Comparison of ENCODE assay signal across 9 cellular contexts in genomic region chr19:4052993-4053422, GRCh38. TPM values are rescaled to one million over a fixed set of nuclear protein-coding genes. Genes with fewer than 3 reads are reported as not detected.
DNase-seq lines count a peak whose midpoint lies in the region; ATAC-seq and TF ChIP-seq lines count a peak whose summit lies in the region.
"Had no signal": no experiment of that assay in that cellular context is flagged by ENCODE, and none has a peak within 500 bp of the region (broad histone marks: within the 10 kb centered on the region; RNA-seq: fewer than 3 reads in every experiment).

No MANE protein-coding gene starts in this region.

- H3K4me3 Mint-ChIP-seq in dendritic cell treated with granulocyte-macrophage colony-stimulating factor and Interleukin-4, amounts not matched to agents 40 ng/mL and 50 ng/mL, for 4 days: peak overlapping the region; percentile 71
- peak overlapping the region; percentile 34 for H3K4me3 Mint-ChIP-seq in neural crest cell

- ATAC-seq in HG02840 (IDR thresholded peaks at IDR 0.05; ENCODE audit: low FRiP score, unreplicated experiment): no peak
- ATAC-seq in GM21515 (IDR thresholded peaks at IDR 0.05; ENCODE audit: unreplicated experiment): no peak
- no peak for ATAC-seq in GM18502 (IDR thresholded peaks at IDR 0.05; ENCODE audit: poor library complexity, unreplicated experiment)

- H3K27me3 ChIP-seq in ACC112 (ENCODE audit: insufficient read depth, low read length): no peaks in the 10 kb centered on the region
- H3K27me3 ChIP-seq: thyroid gland had no signal

- H3K27ac ChIP-seq in ACC112 (ENCODE audit: low read depth, low read length): peak overlapping the region; percentile 88; the same call in 1 of the 2 replicates

- H3K27ac Mint-ChIP-seq in dendritic cell treated with granulocyte-macrophage colony-stimulating factor and Interleukin-4, amounts not matched to agents 40 ng/mL and 50 ng/mL, for 4 days: peak overlapping the region; percentile 77
- H3K27ac Mint-ChIP-seq in neural crest cell (ENCODE audit: unreplicated experiment): peak overlapping the region; percentile 94

- H3K27me3 Mint-ChIP-seq in dendritic cell treated with granulocyte-macrophage colony-stimulating factor and Interleukin-4, amounts not matched to agents 40 ng/mL and 50 ng/mL, for 4 days: no peaks in the 10 kb centered on the region
- peaks cover 3% of the 10 kb centered on the region for H3K27me3 Mint-ChIP-seq in neural crest cell (ENCODE audit: low read depth)

- peaks cover 76% of the 10 kb centered on the region for H3K4me1 Mint-ChIP-seq in dendritic cell treated with granulocyte-macrophage colony-stimulating factor and Interleukin-4, amounts not matched to agents 40 ng/mL and 50 ng/mL, for 4 days (ENCODE audit: low read depth)
- H3K4me1 Mint-ChIP-seq in neural crest cell: peaks cover 17% of the 10 kb centered on the region

- H3K4me3 ChIP-seq in ACC112 (ENCODE audit: low read depth, low read length): peak overlapping the region; percentile 3; the same call in 1 of the 2 replicates
- H3K4me3 ChIP-seq: thyroid gland had no signal

- no peak for TF ChIP-seq CTCF in neural crest cell (conservative IDR thresholded peaks at IDR 0.05)

- no peak overlapping the region for H2AFZ ChIP-seq in ACC112 (ENCODE audit: low read length, unreplicated experiment)

- H3K36me3 Mint-ChIP-seq in dendritic cell treated with granulocyte-macrophage colony-stimulating factor and Interleukin-4, amounts not matched to agents 40 ng/mL and 50 ng/mL, for 4 days (ENCODE audit: low read depth): peaks cover 100% of the 10 kb centered on the region
- H3K36me3 Mint-ChIP-seq in neural crest cell (ENCODE audit: low read depth): peaks cover 10% of the 10 kb centered on the region

- intact Hi-C loops in dendritic cell treated with granulocyte-macrophage colony-stimulating factor and Interleukin-4, amounts not matched to agents 40 ng/mL and 50 ng/mL, for 4 days (cut with micrococcal nuclease): loop anchor here (10.0 kb wide), 1 partner anchor 132 kb away; the partner anchor contains the start of genes ANKRD24 and SIRT6

- H3K9me3 Mint-ChIP-seq in dendritic cell treated with granulocyte-macrophage colony-stimulating factor and Interleukin-4, amounts not matched to agents 40 ng/mL and 50 ng/mL, for 4 days: no peaks in the 10 kb centered on the region
- H3K9me3 Mint-ChIP-seq in neural crest cell: no peaks in the 10 kb centered on the region

- H3K36me3 ChIP-seq in ACC112 (ENCODE audit: insufficient read depth, low read length): peaks cover 7% of the 10 kb centered on the region; the same call in 1 of the 2 replicates

- DNase-seq in MV-4-11 (lab: John Stamatoyannopoulos, UW) (peak; percentile 61), neural crest cell (ENCODE audit: low read depth, low spot score) (no peak), AG08396 (ENCODE audit: low spot score) (no peak)
- DNase-seq: thyroid gland had no signal

- H3K4me1 ChIP-seq in ACC112 (ENCODE audit: control insufficient read depth, insufficient read depth, low read length, unreplicated experiment): peaks cover 26% of the 10 kb centered on the region

- H3K79me2 ChIP-seq in ACC112 (ENCODE audit: control insufficient read depth, insufficient read depth, low read length, unreplicated experiment): peaks cover 82% of the 10 kb centered on the region

RNA-seq across cellular contexts. Expression of gene ZBTB7A, which starts 13.7 kb away (rescaled TPM):
- 15.2 and 15.7 TPM in 2 replicates for total RNA-seq in neural crest cell

RNA-seq across cellular contexts. Expression of gene PIAS4, which starts 45.5 kb away (rescaled TPM):
- 49.6 and 58.8 TPM in 2 replicates for total RNA-seq in neural crest cell
